1 cellular context compared by ENCODE assay signal in the genomic region with DNA sequence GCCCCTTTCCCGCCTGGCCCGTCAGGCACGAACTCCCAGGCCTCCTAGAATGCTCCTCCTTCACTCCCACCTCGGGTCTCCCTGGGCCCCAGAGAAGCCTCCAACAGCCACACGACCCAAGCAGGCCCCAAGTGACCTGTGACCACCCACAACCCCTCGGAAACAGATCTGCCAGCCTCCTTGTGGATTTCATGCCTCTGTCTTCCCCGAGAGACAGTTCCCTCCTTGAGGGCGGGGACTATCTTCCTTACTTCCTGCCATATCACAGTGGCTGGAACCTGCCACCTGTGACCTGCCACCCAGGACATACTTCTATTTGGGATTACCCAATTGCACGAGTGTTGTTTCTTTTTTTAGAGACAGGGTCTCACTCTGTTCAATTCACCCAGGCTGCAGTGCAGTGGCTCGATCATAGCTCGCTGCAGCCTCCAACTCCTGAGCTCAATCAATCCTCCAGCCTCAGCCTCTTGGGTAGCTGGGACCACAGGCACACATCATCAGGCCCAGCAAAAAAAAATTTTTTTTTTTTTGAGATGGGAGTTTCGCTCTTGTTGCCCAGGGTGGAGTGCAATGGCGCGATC.
TF ChIP-seq lines count a peak whose summit lies in the region.

No MANE protein-coding gene starts in this region.

TF ChIP-seq in SK-N-SH, 30 proteins besides CTCF, POLR2A, EP300 and RAD21 (continued from another document):
- TF ChIP-seq, protein P1, sequence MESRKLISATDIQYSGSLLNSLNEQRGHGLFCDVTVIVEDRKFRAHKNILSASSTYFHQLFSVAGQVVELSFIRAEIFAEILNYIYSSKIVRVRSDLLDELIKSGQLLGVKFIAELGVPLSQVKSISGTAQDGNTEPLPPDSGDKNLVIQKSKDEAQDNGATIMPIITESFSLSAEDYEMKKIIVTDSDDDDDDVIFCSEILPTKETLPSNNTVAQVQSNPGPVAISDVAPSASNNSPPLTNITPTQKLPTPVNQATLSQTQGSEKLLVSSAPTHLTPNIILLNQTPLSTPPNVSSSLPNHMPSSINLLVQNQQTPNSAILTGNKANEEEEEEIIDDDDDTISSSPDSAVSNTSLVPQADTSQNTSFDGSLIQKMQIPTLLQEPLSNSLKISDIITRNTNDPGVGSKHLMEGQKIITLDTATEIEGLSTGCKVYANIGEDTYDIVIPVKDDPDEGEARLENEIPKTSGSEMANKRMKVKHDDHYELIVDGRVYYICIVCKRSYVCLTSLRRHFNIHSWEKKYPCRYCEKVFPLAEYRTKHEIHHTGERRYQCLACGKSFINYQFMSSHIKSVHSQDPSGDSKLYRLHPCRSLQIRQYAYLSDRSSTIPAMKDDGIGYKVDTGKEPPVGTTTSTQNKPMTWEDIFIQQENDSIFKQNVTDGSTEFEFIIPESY (IDR thresholded peaks at IDR 0.05; ENCODE audit: borderline replicate concordance, low read depth) = no peak
